26 cellular contexts compared by ENCODE assay signal in genomic region chr16:23537390-23537789, GRCh38.
"Had no signal": no experiment of that assay in that cellular context is flagged by ENCODE, and none has a peak within 500 bp of the region (broad histone marks: within the 10 kb centered on the region; RNA-seq: fewer than 3 reads in every experiment).

No MANE protein-coding gene starts in this region.

- H3K27me3 Mint-ChIP-seq: activated T-helper 17 cell treated with anti-CD3 and anti-CD28 coated beads, Interleukin-2, amount 50 U/mL, for 72 hours; effector memory CD8-positive, alpha-beta T cell; stimulated activated memory B cell treated with anti-CD40 and anti-IgM and Interleukin-4, amounts not matched to agents 10 μg/mL and 1 μg/mL and 100 μg/mL, for 72 hours had no signal

- H3K9me3 Mint-ChIP-seq: activated naive CD4-positive, alpha-beta T cell treated with anti-CD3 and anti-CD28 coated beads, Interleukin-2, amount 50 U/mL, for 72 hours; activated T-helper 17 cell treated with anti-CD3 and anti-CD28 coated beads, Interleukin-2, amount 50 U/mL, for 72 hours; effector memory CD8-positive, alpha-beta T cell; nephron; stimulated activated memory B cell treated with anti-CD40 and anti-IgM and Interleukin-4, amounts not matched to agents 10 μg/mL and 1 μg/mL and 100 μg/mL, for 72 hours had no signal

- H3K27me3 ChIP-seq: colonic mucosa, dorsolateral prefrontal cortex, esophagus squamous epithelium, gastrocnemius medialis, neutrophil, ovary, stomach, suprapubic skin, tibial nerve, uterus had no signal

- DNase-seq: activated CD4-positive, CD25-positive, alpha-beta regulatory T cell treated with anti-CD3 and anti-CD28 coated beads, Interleukin-2, amount 50 U/mL, for 72 hours; activated T-cell treated with anti-CD3 and anti-CD28 coated beads, Interleukin-2, amount 50 U/mL, for 1 hour; central memory CD4-positive, alpha-beta T cell; colonic mucosa; dorsolateral prefrontal cortex; effector memory CD8-positive, alpha-beta T cell; esophagus squamous epithelium; gastrocnemius medialis; hypothalamus; left cardiac atrium; ovary; psoas muscle; right cardiac atrium; stimulated activated CD4-positive, alpha-beta T cell treated with anti-CD3 and anti-CD28 coated beads, Interleukin-2, amount 100 ng/mL, for 24 hours; stomach; uterus had no signal

- H3K36me3 Mint-ChIP-seq: activated naive CD4-positive, alpha-beta T cell treated with anti-CD3 and anti-CD28 coated beads, Interleukin-2, amount 50 U/mL, for 72 hours had no signal

- ATAC-seq: activated naive CD4-positive, alpha-beta T cell treated with anti-CD3 and anti-CD28 coated beads, Interleukin-2, amount 50 U/mL, for 72 hours; activated T-helper 17 cell treated with anti-CD3 and anti-CD28 coated beads, Interleukin-2, amount 50 U/mL, for 72 hours; effector memory CD8-positive, alpha-beta T cell; gastrocnemius medialis; left cardiac atrium; psoas muscle; right cardiac atrium; stimulated activated memory B cell treated with anti-CD40 and anti-IgM and Interleukin-4, amounts not matched to agents 10 μg/mL and 1 μg/mL and 100 μg/mL, for 72 hours had no signal

- FAIRE-seq: astrocyte, endothelial cell of umbilical vein, islet of Langerhans had no signal

- H3K27ac Mint-ChIP-seq: activated T-helper 17 cell treated with anti-CD3 and anti-CD28 coated beads, Interleukin-2, amount 50 U/mL, for 72 hours; effector memory CD8-positive, alpha-beta T cell; nephron; stimulated activated memory B cell treated with anti-CD40 and anti-IgM and Interleukin-4, amounts not matched to agents 10 μg/mL and 1 μg/mL and 100 μg/mL, for 72 hours had no signal

- H3K9me3 ChIP-seq: colonic mucosa, esophagus squamous epithelium, gastrocnemius medialis, neutrophil, ovary, psoas muscle, stomach, suprapubic skin, tibial nerve, uterus had no signal

- H3K27ac ChIP-seq: colonic mucosa, dorsolateral prefrontal cortex, esophagus squamous epithelium, gastrocnemius medialis, neutrophil, ovary, psoas muscle, stomach, suprapubic skin, tibial nerve, uterus had no signal

- H3K4me1 ChIP-seq: colonic mucosa, esophagus squamous epithelium, gastrocnemius medialis, psoas muscle, suprapubic skin, tibial nerve, uterus had no signal

- H3K4me1 Mint-ChIP-seq: activated T-helper 17 cell treated with anti-CD3 and anti-CD28 coated beads, Interleukin-2, amount 50 U/mL, for 72 hours; nephron; stimulated activated memory B cell treated with anti-CD40 and anti-IgM and Interleukin-4, amounts not matched to agents 10 μg/mL and 1 μg/mL and 100 μg/mL, for 72 hours had no signal

- H3K4me3 Mint-ChIP-seq: activated T-helper 17 cell treated with anti-CD3 and anti-CD28 coated beads, Interleukin-2, amount 50 U/mL, for 72 hours; effector memory CD8-positive, alpha-beta T cell; nephron; stimulated activated memory B cell treated with anti-CD40 and anti-IgM and Interleukin-4, amounts not matched to agents 10 μg/mL and 1 μg/mL and 100 μg/mL, for 72 hours had no signal

- H3K36me3 ChIP-seq: colonic mucosa, neutrophil, ovary, uterus had no signal

- H3K4me3 ChIP-seq: colonic mucosa, dorsolateral prefrontal cortex, esophagus squamous epithelium, gastrocnemius medialis, ovary, psoas muscle, stomach, suprapubic skin, tibial nerve, uterus had no signal
